Comparison of ENCODE assay signal across 1 cellular context in the genomic region with DNA sequence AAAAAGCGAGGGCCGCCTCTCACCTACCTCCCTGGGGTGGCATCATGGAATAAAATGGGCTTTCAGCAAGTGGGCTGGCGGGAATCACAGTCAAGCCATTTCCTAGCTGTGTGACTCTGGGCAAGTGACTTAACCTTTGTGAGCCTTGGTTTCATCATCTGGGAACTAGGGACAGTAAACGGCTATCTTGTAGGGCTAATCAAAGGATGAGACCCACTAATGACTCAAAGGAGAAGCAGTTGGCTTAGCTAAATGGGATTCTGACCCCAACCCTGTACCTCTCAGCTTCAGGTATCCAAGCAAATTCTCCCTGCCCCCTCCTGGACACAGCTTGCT.
TF ChIP-seq lines count a peak whose summit lies in the region.

No MANE protein-coding gene starts in this region.

TF ChIP-seq in K562, 482 proteins besides CTCF, POLR2A, EP300 and RAD21:
- TF ChIP-seq, protein P1, sequence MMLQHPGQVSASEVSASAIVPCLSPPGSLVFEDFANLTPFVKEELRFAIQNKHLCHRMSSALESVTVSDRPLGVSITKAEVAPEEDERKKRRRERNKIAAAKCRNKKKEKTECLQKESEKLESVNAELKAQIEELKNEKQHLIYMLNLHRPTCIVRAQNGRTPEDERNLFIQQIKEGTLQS (IDR thresholded peaks at IDR 0.05): 0 out of 2 replicates have a peak, but pooled peaks have one; percentile 24
- TF ChIP-seq, protein P1 (CRISPR knock-in tag; conservative IDR thresholded peaks at IDR 0.05): no peak
- no peak for TF ChIP-seq CSDE1 (IDR thresholded peaks at IDR 0.05)
- TF ChIP-seq, protein P2, sequence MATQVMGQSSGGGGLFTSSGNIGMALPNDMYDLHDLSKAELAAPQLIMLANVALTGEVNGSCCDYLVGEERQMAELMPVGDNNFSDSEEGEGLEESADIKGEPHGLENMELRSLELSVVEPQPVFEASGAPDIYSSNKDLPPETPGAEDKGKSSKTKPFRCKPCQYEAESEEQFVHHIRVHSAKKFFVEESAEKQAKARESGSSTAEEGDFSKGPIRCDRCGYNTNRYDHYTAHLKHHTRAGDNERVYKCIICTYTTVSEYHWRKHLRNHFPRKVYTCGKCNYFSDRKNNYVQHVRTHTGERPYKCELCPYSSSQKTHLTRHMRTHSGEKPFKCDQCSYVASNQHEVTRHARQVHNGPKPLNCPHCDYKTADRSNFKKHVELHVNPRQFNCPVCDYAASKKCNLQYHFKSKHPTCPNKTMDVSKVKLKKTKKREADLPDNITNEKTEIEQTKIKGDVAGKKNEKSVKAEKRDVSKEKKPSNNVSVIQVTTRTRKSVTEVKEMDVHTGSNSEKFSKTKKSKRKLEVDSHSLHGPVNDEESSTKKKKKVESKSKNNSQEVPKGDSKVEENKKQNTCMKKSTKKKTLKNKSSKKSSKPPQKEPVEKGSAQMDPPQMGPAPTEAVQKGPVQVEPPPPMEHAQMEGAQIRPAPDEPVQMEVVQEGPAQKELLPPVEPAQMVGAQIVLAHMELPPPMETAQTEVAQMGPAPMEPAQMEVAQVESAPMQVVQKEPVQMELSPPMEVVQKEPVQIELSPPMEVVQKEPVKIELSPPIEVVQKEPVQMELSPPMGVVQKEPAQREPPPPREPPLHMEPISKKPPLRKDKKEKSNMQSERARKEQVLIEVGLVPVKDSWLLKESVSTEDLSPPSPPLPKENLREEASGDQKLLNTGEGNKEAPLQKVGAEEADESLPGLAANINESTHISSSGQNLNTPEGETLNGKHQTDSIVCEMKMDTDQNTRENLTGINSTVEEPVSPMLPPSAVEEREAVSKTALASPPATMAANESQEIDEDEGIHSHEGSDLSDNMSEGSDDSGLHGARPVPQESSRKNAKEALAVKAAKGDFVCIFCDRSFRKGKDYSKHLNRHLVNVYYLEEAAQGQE (CRISPR knock-in tag; IDR thresholded peaks at IDR 0.05; ENCODE audit: low read depth): no peak
- TF ChIP-seq LCOR (CRISPR knock-in tag; IDR thresholded peaks at IDR 0.05): no peak
